Comparison of ENCODE assay signal across 8 cellular contexts in the genomic region with DNA sequence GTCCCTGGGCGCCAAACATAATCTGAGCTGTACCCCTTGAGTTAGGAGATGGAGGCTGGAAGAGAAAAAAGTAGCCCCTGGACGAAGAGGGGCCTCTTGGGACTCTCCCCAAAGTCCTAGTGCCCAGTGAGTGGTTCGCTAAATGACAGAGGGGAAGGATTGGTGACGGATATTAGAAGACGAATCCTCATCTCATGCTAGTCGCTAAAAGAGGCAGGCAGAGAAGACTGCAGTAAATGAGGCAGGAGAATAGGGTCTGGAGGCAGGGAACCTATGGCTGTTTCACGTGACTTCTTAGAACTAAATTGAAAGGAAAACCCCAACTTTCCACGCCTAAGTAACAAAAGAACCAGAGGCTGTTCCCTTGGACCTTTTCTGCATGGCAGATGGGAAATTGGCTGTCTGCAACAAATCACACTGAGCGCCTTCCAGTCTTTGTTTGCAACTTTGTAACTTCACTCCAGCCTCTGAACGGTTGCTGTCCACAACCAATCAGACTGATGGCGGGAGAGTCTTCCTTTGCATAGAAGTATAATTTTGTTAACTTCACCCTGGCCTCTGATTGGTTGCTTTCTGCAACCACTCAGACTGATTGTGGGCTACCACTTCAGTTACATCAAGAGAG. TPM values are rescaled to one million over a fixed set of nuclear protein-coding genes. Genes with fewer than 3 reads are reported as not detected.
DNase-seq lines count a peak whose midpoint lies in the region; ATAC-seq and TF ChIP-seq lines count a peak whose summit lies in the region.

No MANE protein-coding gene starts in this region.

- no peak for ATAC-seq in HG03457 (IDR thresholded peaks at IDR 0.05; ENCODE audit: unreplicated experiment)

- H3K27ac ChIP-seq in dorsolateral prefrontal cortex = peak overlapping the region in 53 of 59 donors; percentile 1 to 89 (median 71)

- TF ChIP-seq CTCF in GM12875 (IDR thresholded peaks at IDR 0.05; ENCODE audit: borderline replicate concordance, insufficient read depth, low read depth, low read length) (no peak), dorsolateral prefrontal cortex (IDR thresholded peaks at IDR 0.05 in 54 of 56, conservative IDR thresholded peaks at IDR 0.05 in 2 of 56; ENCODE audit: low read depth in 1 of 56, partially characterized antibody in 56 of 56) (peak in 2 of 56 donors; percentile 31 to 37)

- H3K4me3 ChIP-seq in GM12875 (ENCODE audit: low read depth, low read length) = peak overlapping the region; percentile 57
- peak overlapping the region; percentile 70 to 100 (median 92) for H3K4me3 ChIP-seq in dorsolateral prefrontal cortex

- no peaks in the 10 kb centered on the region for H3K27me3 ChIP-seq in dorsolateral prefrontal cortex

- peak; percentile 55 for DNase-seq in NAMALWA (ENCODE audit: low spot score)
- no peak for DNase-seq in dorsolateral prefrontal cortex
- peak; percentile 9 for DNase-seq in pons (ENCODE audit: low spot score)
- no peak for DNase-seq in AG08396 (ENCODE audit: low spot score)
- no peak for DNase-seq in NCI-H2029 (lab: John Stamatoyannopoulos, UW)
- no peak for DNase-seq in AG08395 (ENCODE audit: low spot score)

- intact Hi-C loops in dorsolateral prefrontal cortex (cut with DNase I) = loop anchor here (1.0 to 10.0 kb wide), 5 partner anchors 78 to 428 kb away; partner anchors contain the start of genes MROH8 (in 2 of the 2), RPN2 (in 2 of the 2), BLCAP (in 1 of the 2) and NNAT (in 1 of the 2)

RNA-seq across cellular contexts. Expression of gene RBL1, which starts 0.7 kb away (rescaled TPM):
- total RNA-seq in dorsolateral prefrontal cortex = 10 to 100 TPM in 17 of 120 experiments, 1 to 10 TPM in 103; 3.8 to 16.4 (median 7.5) TPM

Comparison
In these comparisons a context has a peak if more than half of its experiments do, and no peak if none do; other contexts are left out.
1. DNase-seq: peak in NAMALWA (single experiment) and pons (single experiment); none in dorsolateral prefrontal cortex (0 of 10), AG08396 (single experiment), NCI-H2029 (single experiment) and AG08395 (single experiment).